17 cellular contexts compared by ENCODE assay signal in the genomic region with DNA sequence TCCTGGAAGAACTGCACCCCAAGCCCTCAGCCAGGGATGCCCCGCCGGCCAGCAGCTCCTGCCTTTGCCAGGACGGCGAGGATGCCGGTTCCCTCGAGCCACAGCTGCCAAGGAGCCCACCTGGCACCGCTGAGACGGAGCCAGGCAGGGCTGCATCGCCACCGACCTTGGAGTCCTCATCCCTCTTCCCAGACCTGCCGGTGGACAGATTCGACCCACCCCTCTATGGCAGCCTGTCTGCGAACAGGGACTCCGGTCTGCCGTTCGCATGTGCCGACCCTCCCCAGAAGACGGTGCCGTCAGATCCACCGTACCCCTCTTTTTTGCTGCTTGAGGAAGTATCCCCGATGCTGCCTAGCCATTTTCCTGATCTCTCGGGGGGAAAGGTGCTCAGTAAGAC. TPM values are rescaled to one million over a fixed set of nuclear protein-coding genes. Genes with fewer than 3 reads are reported as not detected.
DNase-seq lines count a peak whose midpoint lies in the region; ATAC-seq lines count a peak whose summit lies in the region.
"Had no signal": no experiment of that assay in that cellular context is flagged by ENCODE, and none has a peak within 500 bp of the region (broad histone marks: within the 10 kb centered on the region; RNA-seq: fewer than 3 reads in every experiment).

No MANE protein-coding gene starts in this region.

- peaks cover 18 to 82% (median 74%) of the 10 kb centered on the region in 11 experiments; a peak in 21 of 22 replicates for H4K20me1 ChIP-seq in BLaER1 treated with 17β-estradiol and CSF1 and Interleukin-3, amounts not matched to agents 10 nM and 100 nM

- no peak overlapping the region for H4K8ac ChIP-seq in trophoblast cell (ENCODE audit: low read depth, low read length)

- H3K4me3 Mint-ChIP-seq in CD4-positive, alpha-beta memory T cell: peak overlapping the region; percentile 26 to 78 (median 64)
- H3K4me3 Mint-ChIP-seq in activated T-helper 2 cell treated with anti-CD3 and anti-CD28 coated beads, Interferon-gamma antibody, Interleukin-2, Interleukin-4, amounts not matched to agents 10 μg/mL and 5 μg/mL and 100 μg/mL, durations not matched to agents 14 hours and 24 hours and 36 hours (ENCODE audit: low read depth): peak overlapping the region; percentile 47
- H3K4me3 Mint-ChIP-seq in memory B cell: peak overlapping the region; percentile 75
- H3K4me3 Mint-ChIP-seq: brain had no signal

- no CpG with 5 or more reads among the region's 22 CpGs for WGBS in trophoblast cell (ENCODE audit: extremely low coverage, insufficient coverage, insufficient read length)

- H2BK12ac ChIP-seq in trophoblast cell (ENCODE audit: low read length): no peak overlapping the region

- H4K12ac ChIP-seq in trophoblast cell (ENCODE audit: low read depth, low read length): no peak overlapping the region

- H3K9me3 Mint-ChIP-seq in CD4-positive, alpha-beta memory T cell: no peaks in the 10 kb centered on the region
- no peaks in the 10 kb centered on the region for H3K9me3 Mint-ChIP-seq in activated T-helper 2 cell treated with anti-CD3 and anti-CD28 coated beads, Interferon-gamma antibody, Interleukin-2, Interleukin-4, amounts not matched to agents 10 μg/mL and 5 μg/mL and 100 μg/mL, durations not matched to agents 14 hours and 24 hours and 36 hours
- H3K9me3 Mint-ChIP-seq in memory B cell: no peaks in the 10 kb centered on the region
- H3K9me3 Mint-ChIP-seq: activated CD4-positive, alpha-beta memory T cell treated with anti-CD3 and anti-CD28 coated beads, Interleukin-2, amount 10 ng/mL, durations not matched to agents 7 days and 5 days; brain had no signal

- no peak overlapping the region for H2AFZ ChIP-seq in trophoblast cell (ENCODE audit: insufficient read depth, low read length, poor library complexity)

- no peak overlapping the region for H4K91ac ChIP-seq in trophoblast cell (ENCODE audit: low read depth, low read length)

- no peaks in the 10 kb centered on the region for H3K9me3 ChIP-seq in BLaER1 treated with 17β-estradiol and CSF1 and Interleukin-3, amounts not matched to agents 10 nM and 100 nM (replicated peaks in 1 of 11)
- no peaks in the 10 kb centered on the region for H3K9me3 ChIP-seq in CD4-positive, alpha-beta memory T cell (ENCODE audit: control insufficient read depth in 1 of 2, low read length in 2 of 2)
- H3K9me3 ChIP-seq in trophoblast cell (ENCODE audit: insufficient read depth, low read depth, low read length): peaks cover 2% of the 10 kb centered on the region
- H3K9me3 ChIP-seq: SK-N-SH had no signal

- peak overlapping the region; percentile 67 to 88 (median 79); a peak in 16 of 20 replicates for H3K4me3 ChIP-seq in BLaER1 treated with 17β-estradiol and CSF1 and Interleukin-3, amounts not matched to agents 10 nM and 100 nM
- H3K4me3 ChIP-seq in CD4-positive, alpha-beta memory T cell (ENCODE audit: low read length in 2 of 2): no peak overlapping the region
- H3K4me3 ChIP-seq in trophoblast cell (ENCODE audit: low read depth, low read length): no peak overlapping the region

- H3K27me3 ChIP-seq in BLaER1 treated with 17β-estradiol and CSF1 and Interleukin-3, amounts not matched to agents 10 nM and 100 nM: peaks cover 0 to 34% (median 21%) of the 10 kb centered on the region in 11 experiments; a peak in 11 of 22 replicates
- H3K27me3 ChIP-seq in CD4-positive, alpha-beta memory T cell (ENCODE audit: insufficient read depth, low read length): no peaks in the 10 kb centered on the region
- H3K27me3 ChIP-seq in trophoblast cell (ENCODE audit: insufficient read depth, low read length): peaks cover 3% of the 10 kb centered on the region

- peaks cover 0 to 10% (median under 1%) of the 10 kb centered on the region in 4 donors for H3K4me1 Mint-ChIP-seq in CD4-positive, alpha-beta memory T cell
- no peaks in the 10 kb centered on the region for H3K4me1 Mint-ChIP-seq in activated T-helper 2 cell treated with anti-CD3 and anti-CD28 coated beads, Interferon-gamma antibody, Interleukin-2, Interleukin-4, amounts not matched to agents 10 μg/mL and 5 μg/mL and 100 μg/mL, durations not matched to agents 14 hours and 24 hours and 36 hours (ENCODE audit: low read depth)
- peaks cover 3% of the 10 kb centered on the region for H3K4me1 Mint-ChIP-seq in memory B cell
- H3K4me1 Mint-ChIP-seq: brain had no signal

- H3K79me1 ChIP-seq in trophoblast cell (ENCODE audit: low read length): no peaks in the 10 kb centered on the region

- H3K79me2 ChIP-seq in trophoblast cell (ENCODE audit: control insufficient read depth, insufficient read depth, low read length, poor library complexity): no peaks in the 10 kb centered on the region

- H3K36me3 ChIP-seq in BLaER1 treated with 17β-estradiol and CSF1 and Interleukin-3, amounts not matched to agents 10 nM and 100 nM: peaks cover 0 to 15% (median 0%) of the 10 kb centered on the region in 11 experiments; a peak in 11 of 22 replicates
- no peaks in the 10 kb centered on the region for H3K36me3 ChIP-seq in CD4-positive, alpha-beta memory T cell (ENCODE audit: insufficient read depth, low read length)
- H3K36me3 ChIP-seq in trophoblast cell (ENCODE audit: control insufficient read depth in 1 of 2, insufficient read depth in 2 of 2, low read length in 2 of 2): no peaks in the 10 kb centered on the region

- POLR2A ChIA-PET in CD4-positive, alpha-beta memory T cell (lab: Charles Lee; ENCODE audit: partially characterized antibody): interaction anchor here (0.7 kb wide), 1 partner anchor 101 kb away, joined by 3 read pairs; no protein-coding TSS in a partner anchor

- H3K4me2 ChIP-seq in BLaER1 treated with 17β-estradiol and CSF1 and Interleukin-3, amounts not matched to agents 10 nM and 100 nM: peak overlapping the region; percentile 80 to 100 (median 98)
- H3K4me2 ChIP-seq in trophoblast cell (ENCODE audit: low read length): no peak overlapping the region
- H3K4me2 ChIP-seq: SK-N-SH had no signal

- peak overlapping the region; percentile 78 to 98 (median 90) for H3K9ac ChIP-seq in BLaER1 treated with 17β-estradiol and CSF1 and Interleukin-3, amounts not matched to agents 10 nM and 100 nM
- H3K9ac ChIP-seq in trophoblast cell (ENCODE audit: low read length): no peak overlapping the region
- H3K9ac ChIP-seq: SK-N-SH had no signal

- ATAC-seq in memory B cell (ENCODE audit: low read depth) (no peak), HG02678 (IDR thresholded peaks at IDR 0.05; ENCODE audit: unreplicated experiment) (no peak)
- ATAC-seq: HCT116, Panc1 had no signal

- intact Hi-C loops in CD4-positive, alpha-beta memory T cell (cut with micrococcal nuclease): no loop called here
- intact Hi-C loops in activated T-helper 2 cell treated with anti-CD3 and anti-CD28 coated beads, Interferon-gamma antibody, Interleukin-2, Interleukin-4, amounts not matched to agents 10 μg/mL and 5 μg/mL and 100 μg/mL, durations not matched to agents 14 hours and 24 hours and 36 hours (cut with micrococcal nuclease): loop anchor here (10.0 kb wide), 2 partner anchors 237 to 657 kb away; no protein-coding TSS in a partner anchor

- no peak overlapping the region for H3K4ac ChIP-seq in trophoblast cell (ENCODE audit: low read depth, low read length)

- H3K14ac ChIP-seq in trophoblast cell (ENCODE audit: low read length): no peak overlapping the region

- CTCF ChIA-PET in CD4-positive, alpha-beta memory T cell (lab: Charles Lee; ENCODE audit: partially characterized antibody): interaction anchor here (1.0 to 1.6 kb wide), 2 partner anchors 21 to 653 kb away, joined by 3 read pairs; no protein-coding TSS in a partner anchor

- peaks cover 71 to 83% (median 77%) of the 10 kb centered on the region in 10 experiments for H3K4me1 ChIP-seq in BLaER1 treated with 17β-estradiol and CSF1 and Interleukin-3, amounts not matched to agents 10 nM and 100 nM
- peaks cover 5% of the 10 kb centered on the region for H3K4me1 ChIP-seq in CD4-positive, alpha-beta memory T cell (ENCODE audit: insufficient read depth, low read length)
- H3K4me1 ChIP-seq in trophoblast cell (ENCODE audit: control insufficient read depth in 1 of 2, insufficient read depth in 2 of 2, low read length in 2 of 2): peaks cover 0 to 2% of the 10 kb centered on the region in 2 experiments

- peak overlapping the region in 4 of 7 donors; percentile 21 to 76 (median 52) for H3K27ac Mint-ChIP-seq in CD4-positive, alpha-beta memory T cell
- no peak overlapping the region for H3K27ac Mint-ChIP-seq in activated T-helper 2 cell treated with anti-CD3 and anti-CD28 coated beads, Interferon-gamma antibody, Interleukin-2, Interleukin-4, amounts not matched to agents 10 μg/mL and 5 μg/mL and 100 μg/mL, durations not matched to agents 14 hours and 24 hours and 36 hours
- H3K27ac Mint-ChIP-seq in memory B cell: peak overlapping the region; percentile 28
- H3K27ac Mint-ChIP-seq: activated CD4-positive, alpha-beta memory T cell treated with anti-CD3 and anti-CD28 coated beads, Interleukin-2, amount 10 ng/mL, durations not matched to agents 7 days and 5 days; brain had no signal

- H2BK120ac ChIP-seq in trophoblast cell (ENCODE audit: insufficient read depth, low read length, poor library complexity): no peak overlapping the region

- no peak overlapping the region for H2AK5ac ChIP-seq in trophoblast cell (ENCODE audit: low read length)

- no peak overlapping the region for H3K23ac ChIP-seq in trophoblast cell (ENCODE audit: low read length)

- H3K27me3 Mint-ChIP-seq in CD4-positive, alpha-beta memory T cell: no peaks in the 10 kb centered on the region
- peaks cover 10% of the 10 kb centered on the region for H3K27me3 Mint-ChIP-seq in activated T-helper 2 cell treated with anti-CD3 and anti-CD28 coated beads, Interferon-gamma antibody, Interleukin-2, Interleukin-4, amounts not matched to agents 10 μg/mL and 5 μg/mL and 100 μg/mL, durations not matched to agents 14 hours and 24 hours and 36 hours (ENCODE audit: low read depth)
- no peaks in the 10 kb centered on the region for H3K27me3 Mint-ChIP-seq in memory B cell
- H3K27me3 Mint-ChIP-seq: brain had no signal

- H2BK5ac ChIP-seq in trophoblast cell (ENCODE audit: low read depth, low read length, poor library complexity): no peak overlapping the region

- no peak overlapping the region for H3K18ac ChIP-seq in trophoblast cell (ENCODE audit: low read length)

- no peaks in the 10 kb centered on the region for H3K36me3 Mint-ChIP-seq in CD4-positive, alpha-beta memory T cell
- no peaks in the 10 kb centered on the region for H3K36me3 Mint-ChIP-seq in activated T-helper 2 cell treated with anti-CD3 and anti-CD28 coated beads, Interferon-gamma antibody, Interleukin-2, Interleukin-4, amounts not matched to agents 10 μg/mL and 5 μg/mL and 100 μg/mL, durations not matched to agents 14 hours and 24 hours and 36 hours (ENCODE audit: low read depth)
- no peaks in the 10 kb centered on the region for H3K36me3 Mint-ChIP-seq in memory B cell
- H3K36me3 Mint-ChIP-seq: brain had no signal

- no peak for DNase-seq in CD4-positive, alpha-beta memory T cell
- DNase-seq in activated T-helper 2 cell treated with anti-CD3 and anti-CD28 coated beads, Interferon-gamma antibody, Interleukin-2, Interleukin-4, amounts not matched to agents 10 μg/mL and 5 μg/mL and 100 μg/mL, durations not matched to agents 14 hours and 24 hours and 36 hours (ENCODE audit: low spot score): no peak
- no peak for DNase-seq in memory B cell (ENCODE audit: low spot score in 2 of 2)
- DNase-seq in NCI-H1105 treated with DMSO at 0.1 percent for 48 hours (lab: John Stamatoyannopoulos, UW): no peak
- no peak for DNase-seq in trophoblast cell
- DNase-seq: activated CD4-positive, alpha-beta memory T cell treated with anti-CD3 and anti-CD28 coated beads, Interleukin-2, amount 10 ng/mL, durations not matched to agents 7 days and 5 days; activated effector memory CD4-positive, alpha-beta T cell treated with anti-CD3 and anti-CD28 coated beads, Interleukin-2, amount 50 U/mL, for 16 hours; DMS79 treated with DMSO at 0.1 percent for 48 hours; erythroblast; Karpas-422; SK-N-SH; stimulated activated CD4-positive, alpha-beta T cell treated with anti-CD3 and anti-CD28 coated beads, Interleukin-4, amount 100 ng/mL, for 24 hours had no signal

- peak overlapping the region; percentile 81 to 96 (median 89); a peak in 15 of 22 replicates for H3K27ac ChIP-seq in BLaER1 treated with 17β-estradiol and CSF1 and Interleukin-3, amounts not matched to agents 10 nM and 100 nM
- no peak overlapping the region for H3K27ac ChIP-seq in CD4-positive, alpha-beta memory T cell (ENCODE audit: low read depth, low read length)
- no peak overlapping the region for H3K27ac ChIP-seq in trophoblast cell (ENCODE audit: low read depth, low read length)

RNA-seq across cellular contexts. Expression of a gene that starts 21.4 kb away (rescaled TPM):
- 10 to 100 TPM; 19.0 to 20.5 TPM for total RNA-seq in CD4-positive, alpha-beta memory T cell
- polyA plus RNA-seq in CD4-positive, alpha-beta memory T cell: under 1 TPM; 0.07 to 0.48 TPM
- 12.9 and 14.5 TPM in 2 replicates for total RNA-seq in activated T-helper 2 cell treated with anti-CD3 and anti-CD28 coated beads, Interferon-gamma antibody, Interleukin-2, Interleukin-4, amounts not matched to agents 10 μg/mL and 5 μg/mL and 100 μg/mL, durations not matched to agents 14 hours and 24 hours and 36 hours
- polyA plus RNA-seq in trophoblast cell (2013): 4.0 and 4.1 TPM in 2 replicates

RNA-seq across cellular contexts. Expression of a gene that starts 48.9 kb away (rescaled TPM):
- total RNA-seq in CD4-positive, alpha-beta memory T cell: under 1 TPM; 0.61 to 0.64 TPM
- polyA plus RNA-seq in CD4-positive, alpha-beta memory T cell: under 1 TPM in 1 of 2 donors, not detected in 1; 0.01 TPM
- total RNA-seq in activated T-helper 2 cell treated with anti-CD3 and anti-CD28 coated beads, Interferon-gamma antibody, Interleukin-2, Interleukin-4, amounts not matched to agents 10 μg/mL and 5 μg/mL and 100 μg/mL, durations not matched to agents 14 hours and 24 hours and 36 hours: 0.59 and 0.67 TPM in 2 replicates
- polyA plus RNA-seq in trophoblast cell (2013): 0.51 and 0.54 TPM in 2 replicates

Comparison
In these comparisons a context has a peak if more than half of its experiments do, and no peak if none do; other contexts are left out.
1. H3K27ac ChIP-seq: peak in BLaER1 treated with 17β-estradiol and CSF1 and Interleukin-3, amounts not matched to agents 10 nM and 100 nM (11 of 11); none in CD4-positive, alpha-beta memory T cell (single experiment) and trophoblast cell (single experiment).
2. H3K4me3 ChIP-seq: peak in BLaER1 treated with 17β-estradiol and CSF1 and Interleukin-3, amounts not matched to agents 10 nM and 100 nM (10 of 10); none in CD4-positive, alpha-beta memory T cell (0 of 2) and trophoblast cell (single experiment).
3. Peak in every context shown above with its lines, with median percentiles within 50 percentile points of each other: H3K4me3 Mint-ChIP-seq.